In the genomic region with DNA sequence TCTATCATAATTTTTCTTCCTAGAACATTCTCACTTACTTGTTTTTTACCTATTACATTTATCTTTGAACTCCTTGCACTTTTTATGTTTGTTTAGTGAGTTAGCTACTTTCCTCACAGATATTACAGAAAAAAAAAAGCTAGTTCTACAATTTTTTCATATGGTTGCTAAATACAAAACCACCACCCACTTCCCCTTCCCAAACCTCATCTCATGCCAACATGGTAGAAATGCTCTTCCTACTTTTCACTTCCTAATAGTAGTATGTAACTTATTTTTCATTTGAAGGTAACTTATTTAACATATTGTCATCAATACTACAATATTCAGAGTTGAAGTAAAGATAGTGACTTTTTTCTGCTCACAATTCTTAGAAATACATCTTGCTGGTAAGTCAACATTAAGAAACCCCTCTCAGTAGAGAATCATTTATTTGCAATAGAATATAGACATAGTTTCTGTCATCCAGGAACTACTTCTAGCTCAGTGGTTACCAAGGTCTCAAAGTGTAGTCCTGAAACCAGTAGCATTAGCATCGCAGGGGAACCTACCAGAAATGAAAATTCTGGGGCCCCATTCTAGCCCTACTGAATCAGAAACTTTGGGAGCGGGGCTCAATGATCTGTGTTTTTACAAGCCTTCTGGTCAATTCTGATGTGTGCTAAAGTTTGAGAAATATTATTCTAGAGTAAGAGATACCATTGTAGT, we compare ENCODE assay signal across 18 cellular contexts.
"Had no signal": no experiment of that assay in that cellular context is flagged by ENCODE, and none has a peak within 500 bp of the region (broad histone marks: within the 10 kb centered on the region; RNA-seq: fewer than 3 reads in every experiment).

No MANE protein-coding gene starts in this region.

- H3K4me1 Mint-ChIP-seq: activated CD4-positive, alpha-beta memory T cell treated with anti-CD3 and anti-CD28 coated beads, Interleukin-2, amount 10 ng/mL, durations not matched to agents 7 days and 5 days; activated CD4-positive, alpha-beta T cell treated with anti-CD3 and anti-CD28 coated beads for 36 hours; activated naive CD8-positive, alpha-beta T cell treated with anti-CD3 and anti-CD28 coated beads for 36 hours; naive B cell; stimulated activated naive CD8-positive, alpha-beta T cell treated with anti-CD3 and anti-CD28 coated beads, Interleukin-15, amount 100 ng/mL, for 72 hours had no signal

- H3K27me3 ChIP-seq: breast epithelium, esophagus squamous epithelium had no signal

- H3K4me3 ChIP-seq: breast epithelium, esophagus squamous epithelium, lower lobe of right lung, thoracic aorta had no signal

- H3K36me3 ChIP-seq: breast epithelium, esophagus squamous epithelium, lower lobe of right lung, thoracic aorta, WERI-Rb-1 had no signal

- H3K27ac Mint-ChIP-seq: activated CD4-positive, alpha-beta memory T cell treated with anti-CD3 and anti-CD28 coated beads, Interleukin-2, amount 10 ng/mL, durations not matched to agents 7 days and 5 days; activated CD4-positive, alpha-beta T cell treated with anti-CD3 and anti-CD28 coated beads for 36 hours; activated naive CD8-positive, alpha-beta T cell treated with anti-CD3 and anti-CD28 coated beads for 36 hours; naive B cell had no signal

- DNase-seq: activated CD4-positive, alpha-beta memory T cell treated with anti-CD3 and anti-CD28 coated beads, Interleukin-2, amount 10 ng/mL, durations not matched to agents 7 days and 5 days; activated CD4-positive, alpha-beta T cell treated with anti-CD3 and anti-CD28 coated beads for 36 hours; activated gamma-delta T cell; activated naive CD8-positive, alpha-beta T cell treated with anti-CD3 and anti-CD28 coated beads for 36 hours; activated T-cell treated with anti-CD3 and anti-CD28 coated beads, Interleukin-2, amount 50 U/mL, for 48 hours; aorta; esophagus squamous epithelium; foreskin fibroblast; left cardiac atrium; lower lobe of right lung; naive B cell; posterior cingulate gyrus; stimulated activated CD4-positive, alpha-beta T cell treated with anti-CD3 and anti-CD28 coated beads, Interleukin-15, amount 100 ng/mL, for 24 hours; stimulated activated CD4-positive, alpha-beta T cell treated with anti-CD3 and anti-CD28 coated beads, Interleukin-4, amount 100 ng/mL, for 4 hours; stimulated activated naive CD8-positive, alpha-beta T cell treated with anti-CD3 and anti-CD28 coated beads, Interleukin-15, amount 100 ng/mL, for 72 hours; WERI-Rb-1 had no signal

- H3K4me3 Mint-ChIP-seq: activated CD4-positive, alpha-beta memory T cell treated with anti-CD3 and anti-CD28 coated beads, Interleukin-2, amount 10 ng/mL, durations not matched to agents 7 days and 5 days; activated CD4-positive, alpha-beta T cell treated with anti-CD3 and anti-CD28 coated beads for 36 hours; activated naive CD8-positive, alpha-beta T cell treated with anti-CD3 and anti-CD28 coated beads for 36 hours; naive B cell; stimulated activated naive CD8-positive, alpha-beta T cell treated with anti-CD3 and anti-CD28 coated beads, Interleukin-15, amount 100 ng/mL, for 72 hours had no signal

- H3K27ac ChIP-seq: breast epithelium, esophagus squamous epithelium, lower lobe of right lung, thoracic aorta, WERI-Rb-1 had no signal

- H3K36me3 Mint-ChIP-seq: activated naive CD8-positive, alpha-beta T cell treated with anti-CD3 and anti-CD28 coated beads for 36 hours; naive B cell had no signal

- H3K27me3 Mint-ChIP-seq: activated CD4-positive, alpha-beta memory T cell treated with anti-CD3 and anti-CD28 coated beads, Interleukin-2, amount 10 ng/mL, durations not matched to agents 7 days and 5 days; activated CD4-positive, alpha-beta T cell treated with anti-CD3 and anti-CD28 coated beads for 36 hours; activated naive CD8-positive, alpha-beta T cell treated with anti-CD3 and anti-CD28 coated beads for 36 hours; naive B cell; stimulated activated naive CD8-positive, alpha-beta T cell treated with anti-CD3 and anti-CD28 coated beads, Interleukin-15, amount 100 ng/mL, for 72 hours had no signal

- ATAC-seq: activated CD4-positive, alpha-beta T cell treated with anti-CD3 and anti-CD28 coated beads for 36 hours; left cardiac atrium; stimulated activated naive CD8-positive, alpha-beta T cell treated with anti-CD3 and anti-CD28 coated beads, Interleukin-15, amount 100 ng/mL, for 72 hours had no signal

- H3K4me1 ChIP-seq: breast epithelium, esophagus squamous epithelium, lower lobe of right lung had no signal

- H3K9me3 ChIP-seq: breast epithelium, esophagus squamous epithelium, lower lobe of right lung, thoracic aorta had no signal
